8 cellular contexts compared by ENCODE assay signal in genomic region chr4:103099691-103100392, GRCh38. TPM values are rescaled to one million over a fixed set of nuclear protein-coding genes. Genes with fewer than 3 reads are reported as not detected.
A peak's percentile ranks its signal among the peaks of the same experiment; 100 is the strongest.
DNase-seq lines count a peak whose midpoint lies in the region; ATAC-seq and TF ChIP-seq lines count a peak whose summit lies in the region.

Gene BDH2, minus strand, starts transcription at chr4:103099834. Its CDS starts 3,580 bp downstream, at chr4:103096254.

- H3K9me3 ChIP-seq in iPS-18c (ENCODE audit: control insufficient read depth, insufficient read depth, low read length) (no peaks in the 10 kb centered on the region), gastrocnemius medialis (no peaks in the 10 kb centered on the region)

- TF ChIP-seq POLR2A in gastrocnemius medialis (IDR thresholded peaks at IDR 0.05), result peak in 1 of 2 donors; percentile 28

- peak; percentile 96 for DNase-seq in AG10803 (ENCODE audit: low read depth)
- peak; percentile 86 for DNase-seq in NCI-H1694 (lab: John Stamatoyannopoulos, UW)
- peak in 3 of 5 experiments; percentile 11 to 93 (median 73) for DNase-seq in T-helper 2 cell
- DNase-seq in caudate nucleus (lab: John Stamatoyannopoulos, UW), result peak in 23 of 61 donors; percentile 2 to 87 (median 32)
- peak; percentile 54 to 66 for DNase-seq in gastrocnemius medialis

- in situ Hi-C loops in gastrocnemius medialis (cut with MboI; ENCODE audit: low sequenced_read_pairs in 4 of 4), result loop anchor here (10.0 kb wide), 4 partner anchors 55 to 665 kb away; no protein-coding TSS in a partner anchor

- no peaks in the 10 kb centered on the region for H3K27me3 ChIP-seq in gastrocnemius medialis

- peaks cover 14 to 19% of the 10 kb centered on the region in 2 donors for H3K4me1 ChIP-seq in gastrocnemius medialis

- ATAC-seq in GM18511 (IDR thresholded peaks at IDR 0.05; ENCODE audit: unreplicated experiment) (peak; percentile 98), HG02981 (IDR thresholded peaks at IDR 0.05; ENCODE audit: unreplicated experiment) (peak; percentile 98), gastrocnemius medialis (peak; percentile 100)

- intact Hi-C loops in gastrocnemius medialis (cut with DNase I; ENCODE audit: low total_unique reads), result loop anchor here (1.0 to 5.0 kb wide), 8 partner anchors 23 to 653 kb away; partner anchors contain the start of genes CISD2, NFKB1, SLC9B2 and UBE2D3

- H3K27ac ChIP-seq in caudate nucleus (ENCODE audit: low read depth, low read length) (peak within 1 kb of the TSS; percentile 77), gastrocnemius medialis (peak within 1 kb of the TSS; percentile 66 to 77 (median 73))

- no peaks in the 10 kb centered on the region for H3K36me3 ChIP-seq in gastrocnemius medialis

- H3K4me3 ChIP-seq in AG10803 (ENCODE audit: low read length), result peak within 1 kb of the TSS; percentile 64
- peak within 1 kb of the TSS; percentile 35 for H3K4me3 ChIP-seq in iPS-18c (ENCODE audit: insufficient read depth, low read depth, low read length)
- peak within 1 kb of the TSS; percentile 55 to 62 (median 58) for H3K4me3 ChIP-seq in gastrocnemius medialis

- TF ChIP-seq CTCF in AG10803 (conservative IDR thresholded peaks at IDR 0.05; ENCODE audit: low read length) (peak; percentile 75), gastrocnemius medialis (IDR thresholded peaks at IDR 0.05 in 4 of 5, conservative IDR thresholded peaks at IDR 0.05 in 1 of 5) (peak; percentile 75 to 82 (median 79))

RNA-seq across cellular contexts. Expression of gene BDH2, which starts in this region (rescaled TPM):
- total RNA-seq in gastrocnemius medialis, result 10 to 100 TPM; 11.6 to 40.3 (median 18.5) TPM
